In genomic region chr4:35534946-35535345, GRCh38 we compare ENCODE assay signal across 23 cellular contexts.
DNase-seq lines count a peak whose midpoint lies in the region; ATAC-seq, FAIRE-seq and TF ChIP-seq lines count a peak whose summit lies in the region.
"Had no signal": no experiment of that assay in that cellular context is flagged by ENCODE, and none has a peak within 500 bp of the region (broad histone marks: within the 10 kb centered on the region; RNA-seq: fewer than 3 reads in every experiment).

No MANE protein-coding gene starts in this region.

- no peaks in the 10 kb centered on the region for H3K36me3 ChIP-seq in GM12878 (ENCODE audit: control insufficient read depth in 2 of 2, insufficient read depth in 2 of 2, low read length in 1 of 2)
- H3K36me3 ChIP-seq: BE2C, BLaER1 had no signal

- DNase-seq in NCI-H446 treated with DMSO at 0.1 percent for 48 hours (lab: John Stamatoyannopoulos, UW) = peak; percentile 74
- DNase-seq in GM12878 (ENCODE audit: low read depth, low spot score) = no peak
- DNase-seq: 8988T; ACHN; BE2C; C1 segment of cervical spinal cord; CD4-positive, alpha-beta memory T cell; CD4-positive, CD25-positive, alpha-beta regulatory T cell; CD8-positive, alpha-beta memory T cell; COR-L47; DMS 273 treated with DMSO at 0.1 percent for 48 hours; DMS153; DMS53; DMS79; DND-41; EL; GDM1 had no signal

- no peak overlapping the region for H3K4me3 ChIP-seq in GM12878
- H3K4me3 ChIP-seq: BLaER1 had no signal

- H4K20me1 ChIP-seq in GM12878 (ENCODE audit: control insufficient read depth, insufficient read depth) = no peaks in the 10 kb centered on the region
- H4K20me1 ChIP-seq: BLaER1 had no signal

- no peak for TF ChIP-seq POLR2A in GM12878 (IDR thresholded peaks at IDR 0.05; ENCODE audit: low read depth, low read length)

- SMC1A ChIA-PET in GM12878 (lab: Charles Lee; ENCODE audit: uncharacterized antibody, unreplicated experiment) = interaction anchor here (1.5 kb wide), 1 partner anchor 14 kb away, joined by 5 read pairs; no protein-coding TSS in a partner anchor

- no peak for TF ChIP-seq RAD21 in GM12878 (IDR thresholded peaks at IDR 0.05; ENCODE audit: insufficient read depth, low read depth, low read length)

- BruUV-seq in GM12878 (replicated peaks; lab: Mats Ljungman, UMichigan) = no TSS peak

- 4% methylated on average over 5 of the region's 5 CpGs for WGBS in GM12878 (ENCODE audit: insufficient coverage, insufficient replicate concordance, low lambda C conversion rate, missing lambda C conversion rate)

- H3K4me1 ChIP-seq in GM12878 (ENCODE audit: control insufficient read depth, insufficient read depth, low read length) = no peaks in the 10 kb centered on the region
- H3K4me1 ChIP-seq: BE2C had no signal

- H3K27me3 ChIP-seq in GM12878 (replicated peaks in 1 of 2; ENCODE audit: control insufficient read depth in 2 of 2, insufficient read depth in 2 of 2, low read length in 1 of 2) = no peaks in the 10 kb centered on the region
- H3K27me3 ChIP-seq: BE2C, BLaER1 had no signal

- H3K79me2 ChIP-seq in GM12878 (ENCODE audit: control insufficient read depth, insufficient read depth, low read length) = no peaks in the 10 kb centered on the region

- TF ChIP-seq EP300 in GM12878 (IDR thresholded peaks at IDR 0.05; ENCODE audit: borderline replicate concordance in 1 of 2, control insufficient read depth in 1 of 2, low read depth in 2 of 2, low read length in 2 of 2) = no peak

- CTCF ChIA-PET in GM12878 (lab: Yijun Ruan, JAX) = no interaction called here

- RAD21 ChIA-PET in GM12878 (lab: Charles Lee; ENCODE audit: unreplicated experiment) = no interaction called here

- no peak overlapping the region for H3K9ac ChIP-seq in GM12878 (ENCODE audit: control insufficient read depth, insufficient read depth, low read length)
- H3K9ac ChIP-seq: BLaER1 had no signal

- no peak for FAIRE-seq in GM12878 (lab: Jason Lieb, UNC)
- FAIRE-seq: GM12891, GM19239 had no signal

- intact Hi-C loops in GM12878 (cut with micrococcal nuclease; ENCODE audit: unreplicated experiment) = no loop called here

- no peak for TF ChIP-seq CTCF in GM12878 (IDR thresholded peaks at IDR 0.05 in 2 of 3, conservative IDR thresholded peaks at IDR 0.05 in 1 of 3; ENCODE audit: control insufficient read depth in 2 of 3, extremely low read depth in 1 of 3, insufficient read depth in 1 of 3, low read depth in 3 of 3, low read length in 3 of 3)

- no peaks in the 10 kb centered on the region for H3K9me3 ChIP-seq in GM12878 (replicated peaks; ENCODE audit: control insufficient read depth, insufficient read depth, low read length)
- H3K9me3 ChIP-seq: BE2C had no signal

- no peak for ATAC-seq in GM12878
- no peak for ATAC-seq in GM21737 (IDR thresholded peaks at IDR 0.05; ENCODE audit: unreplicated experiment)
- ATAC-seq in HG02642 (IDR thresholded peaks at IDR 0.05; ENCODE audit: poor library complexity, unreplicated experiment) = no peak
- ATAC-seq in HG03442 (IDR thresholded peaks at IDR 0.05; ENCODE audit: unreplicated experiment) = no peak

- H3K4me2 ChIP-seq in GM12878 (ENCODE audit: control insufficient read depth, insufficient read depth) = no peak overlapping the region
- H3K4me2 ChIP-seq: BLaER1 had no signal

- H3K27ac ChIP-seq in GM12878 (ENCODE audit: control insufficient read depth, insufficient read depth) = no peak overlapping the region
- H3K27ac ChIP-seq: BLaER1 had no signal

- in situ Hi-C loops in GM12878 (cut with MboI) = no loop called here

- no peak overlapping the region for H2AFZ ChIP-seq in GM12878 (ENCODE audit: control insufficient read depth, low read depth, low read length)

- POLR2A ChIA-PET in GM12878 (lab: Charles Lee) = no interaction called here

TF ChIP-seq in GM12878, 131 proteins besides CTCF, POLR2A, EP300 and RAD21:
- TF ChIP-seq SMARCA5 (IDR thresholded peaks at IDR 0.05) = no peak
- TF ChIP-seq BMI1 (IDR thresholded peaks at IDR 0.05; ENCODE audit: borderline replicate concordance) = 0 out of 2 replicates have a peak, but pooled peaks have one; percentile 53
